In genomic region chr6:73388800-73389512, GRCh38 we compare ENCODE assay signal across 1 cellular context.
TF ChIP-seq lines count a peak whose summit lies in the region.

No MANE protein-coding gene starts in this region.

TF ChIP-seq in HEK293, 187 proteins besides CTCF, POLR2A, EP300 and RAD21 (continued from another document and continues in another):
- TF ChIP-seq, protein P1, sequence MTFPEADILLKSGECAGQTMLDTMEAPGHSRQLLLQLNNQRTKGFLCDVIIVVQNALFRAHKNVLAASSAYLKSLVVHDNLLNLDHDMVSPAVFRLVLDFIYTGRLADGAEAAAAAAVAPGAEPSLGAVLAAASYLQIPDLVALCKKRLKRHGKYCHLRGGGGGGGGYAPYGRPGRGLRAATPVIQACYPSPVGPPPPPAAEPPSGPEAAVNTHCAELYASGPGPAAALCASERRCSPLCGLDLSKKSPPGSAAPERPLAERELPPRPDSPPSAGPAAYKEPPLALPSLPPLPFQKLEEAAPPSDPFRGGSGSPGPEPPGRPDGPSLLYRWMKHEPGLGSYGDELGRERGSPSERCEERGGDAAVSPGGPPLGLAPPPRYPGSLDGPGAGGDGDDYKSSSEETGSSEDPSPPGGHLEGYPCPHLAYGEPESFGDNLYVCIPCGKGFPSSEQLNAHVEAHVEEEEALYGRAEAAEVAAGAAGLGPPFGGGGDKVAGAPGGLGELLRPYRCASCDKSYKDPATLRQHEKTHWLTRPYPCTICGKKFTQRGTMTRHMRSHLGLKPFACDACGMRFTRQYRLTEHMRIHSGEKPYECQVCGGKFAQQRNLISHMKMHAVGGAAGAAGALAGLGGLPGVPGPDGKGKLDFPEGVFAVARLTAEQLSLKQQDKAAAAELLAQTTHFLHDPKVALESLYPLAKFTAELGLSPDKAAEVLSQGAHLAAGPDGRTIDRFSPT (tag by site-specific recombination; IDR thresholded peaks at IDR 0.05): no peak
- no peak for TF ChIP-seq ZNF292 (tag by site-specific recombination; IDR thresholded peaks at IDR 0.05; ENCODE audit: borderline replicate concordance, low read depth)
- TF ChIP-seq, protein P2, sequence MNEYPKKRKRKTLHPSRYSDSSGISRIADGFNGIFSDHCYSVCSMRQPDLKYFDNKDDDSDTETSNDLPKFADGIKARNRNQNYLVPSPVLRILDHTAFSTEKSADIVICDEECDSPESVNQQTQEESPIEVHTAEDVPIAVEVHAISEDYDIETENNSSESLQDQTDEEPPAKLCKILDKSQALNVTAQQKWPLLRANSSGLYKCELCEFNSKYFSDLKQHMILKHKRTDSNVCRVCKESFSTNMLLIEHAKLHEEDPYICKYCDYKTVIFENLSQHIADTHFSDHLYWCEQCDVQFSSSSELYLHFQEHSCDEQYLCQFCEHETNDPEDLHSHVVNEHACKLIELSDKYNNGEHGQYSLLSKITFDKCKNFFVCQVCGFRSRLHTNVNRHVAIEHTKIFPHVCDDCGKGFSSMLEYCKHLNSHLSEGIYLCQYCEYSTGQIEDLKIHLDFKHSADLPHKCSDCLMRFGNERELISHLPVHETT (tag by site-specific recombination; IDR thresholded peaks at IDR 0.05): no peak
- TF ChIP-seq ZNF23 (tag by site-specific recombination; IDR thresholded peaks at IDR 0.05; ENCODE audit: borderline replicate concordance): no peak
- TF ChIP-seq ZNF19 (tag by site-specific recombination; IDR thresholded peaks at IDR 0.05; ENCODE audit: low read depth): no peak
- no peak for TF ChIP-seq ZNF623 (tag by site-specific recombination; IDR thresholded peaks at IDR 0.05)
- TF ChIP-seq ZXDB (tag by site-specific recombination; IDR thresholded peaks at IDR 0.05): peak; percentile 35; the same call in 1 of the 2 replicates
- no peak for TF ChIP-seq ZNF558 (tag by site-specific recombination; IDR thresholded peaks at IDR 0.05)
- TF ChIP-seq ZNF24 (tag by site-specific recombination; IDR thresholded peaks at IDR 0.05): 0 out of 2 replicates have a peak, but pooled peaks have one; percentile 17
- TF ChIP-seq ZNF600 (tag by site-specific recombination; IDR thresholded peaks at IDR 0.05): peak; percentile 78; the same call in 1 of the 2 replicates
- no peak for TF ChIP-seq ZNF514 (tag by site-specific recombination; IDR thresholded peaks at IDR 0.05)
- TF ChIP-seq, protein P3, sequence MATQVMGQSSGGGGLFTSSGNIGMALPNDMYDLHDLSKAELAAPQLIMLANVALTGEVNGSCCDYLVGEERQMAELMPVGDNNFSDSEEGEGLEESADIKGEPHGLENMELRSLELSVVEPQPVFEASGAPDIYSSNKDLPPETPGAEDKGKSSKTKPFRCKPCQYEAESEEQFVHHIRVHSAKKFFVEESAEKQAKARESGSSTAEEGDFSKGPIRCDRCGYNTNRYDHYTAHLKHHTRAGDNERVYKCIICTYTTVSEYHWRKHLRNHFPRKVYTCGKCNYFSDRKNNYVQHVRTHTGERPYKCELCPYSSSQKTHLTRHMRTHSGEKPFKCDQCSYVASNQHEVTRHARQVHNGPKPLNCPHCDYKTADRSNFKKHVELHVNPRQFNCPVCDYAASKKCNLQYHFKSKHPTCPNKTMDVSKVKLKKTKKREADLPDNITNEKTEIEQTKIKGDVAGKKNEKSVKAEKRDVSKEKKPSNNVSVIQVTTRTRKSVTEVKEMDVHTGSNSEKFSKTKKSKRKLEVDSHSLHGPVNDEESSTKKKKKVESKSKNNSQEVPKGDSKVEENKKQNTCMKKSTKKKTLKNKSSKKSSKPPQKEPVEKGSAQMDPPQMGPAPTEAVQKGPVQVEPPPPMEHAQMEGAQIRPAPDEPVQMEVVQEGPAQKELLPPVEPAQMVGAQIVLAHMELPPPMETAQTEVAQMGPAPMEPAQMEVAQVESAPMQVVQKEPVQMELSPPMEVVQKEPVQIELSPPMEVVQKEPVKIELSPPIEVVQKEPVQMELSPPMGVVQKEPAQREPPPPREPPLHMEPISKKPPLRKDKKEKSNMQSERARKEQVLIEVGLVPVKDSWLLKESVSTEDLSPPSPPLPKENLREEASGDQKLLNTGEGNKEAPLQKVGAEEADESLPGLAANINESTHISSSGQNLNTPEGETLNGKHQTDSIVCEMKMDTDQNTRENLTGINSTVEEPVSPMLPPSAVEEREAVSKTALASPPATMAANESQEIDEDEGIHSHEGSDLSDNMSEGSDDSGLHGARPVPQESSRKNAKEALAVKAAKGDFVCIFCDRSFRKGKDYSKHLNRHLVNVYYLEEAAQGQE (tag by site-specific recombination; IDR thresholded peaks at IDR 0.05): peak; percentile 54; the same call in 1 of the 2 replicates
- TF ChIP-seq ZBTB48 (tag by site-specific recombination; IDR thresholded peaks at IDR 0.05): peak; percentile 97
- TF ChIP-seq RBAK (tag by site-specific recombination; IDR thresholded peaks at IDR 0.05): no peak
- peak; percentile 83 for TF ChIP-seq ZNF654 (tag by site-specific recombination; IDR thresholded peaks at IDR 0.05; ENCODE audit: low read depth)
- TF ChIP-seq ZNF184 (tag by site-specific recombination; IDR thresholded peaks at IDR 0.05): no peak
- 0 out of 2 replicates have a peak, but pooled peaks have one; percentile 60 for TF ChIP-seq ZFP37 (tag by site-specific recombination; IDR thresholded peaks at IDR 0.05)
- TF ChIP-seq BCL11A (tag by site-specific recombination; IDR thresholded peaks at IDR 0.05; ENCODE audit: low read depth): no peak
- no peak for TF ChIP-seq ZNF571 (tag by site-specific recombination; IDR thresholded peaks at IDR 0.05)
- no peak for TF ChIP-seq ZNF248 (tag by site-specific recombination; IDR thresholded peaks at IDR 0.05)
- peak; percentile 84; the same call in 1 of the 2 replicates for TF ChIP-seq ZBTB20 (tag by site-specific recombination; IDR thresholded peaks at IDR 0.05)
- no peak for TF ChIP-seq ZNF16 (tag by site-specific recombination; IDR thresholded peaks at IDR 0.05; ENCODE audit: low read depth)
- peak; percentile 43 for TF ChIP-seq SP2 (tag by site-specific recombination; IDR thresholded peaks at IDR 0.05)
- TF ChIP-seq FEZF1 (tag by site-specific recombination; IDR thresholded peaks at IDR 0.05): no peak
- TF ChIP-seq ZIC2 (tag by site-specific recombination; IDR thresholded peaks at IDR 0.05): peak; percentile 72
- TF ChIP-seq, protein P4, sequence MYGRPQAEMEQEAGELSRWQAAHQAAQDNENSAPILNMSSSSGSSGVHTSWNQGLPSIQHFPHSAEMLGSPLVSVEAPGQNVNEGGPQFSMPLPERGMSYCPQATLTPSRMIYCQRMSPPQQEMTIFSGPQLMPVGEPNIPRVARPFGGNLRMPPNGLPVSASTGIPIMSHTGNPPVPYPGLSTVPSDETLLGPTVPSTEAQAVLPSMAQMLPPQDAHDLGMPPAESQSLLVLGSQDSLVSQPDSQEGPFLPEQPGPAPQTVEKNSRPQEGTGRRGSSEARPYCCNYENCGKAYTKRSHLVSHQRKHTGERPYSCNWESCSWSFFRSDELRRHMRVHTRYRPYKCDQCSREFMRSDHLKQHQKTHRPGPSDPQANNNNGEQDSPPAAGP (tag by site-specific recombination; IDR thresholded peaks at IDR 0.05): 0 out of 2 replicates have a peak, but pooled peaks have one; percentile 32
- no peak for TF ChIP-seq SALL2 (tag by site-specific recombination; IDR thresholded peaks at IDR 0.05; ENCODE audit: borderline replicate concordance)
- 0 out of 2 replicates have a peak, but pooled peaks have one; percentile 56 for TF ChIP-seq ZNF391 (tag by site-specific recombination; IDR thresholded peaks at IDR 0.05; ENCODE audit: borderline replicate concordance, low read depth)
- TF ChIP-seq IKZF3 (tag by site-specific recombination; IDR thresholded peaks at IDR 0.05): 0 out of 2 replicates have a peak, but pooled peaks have one; percentile 51
- TF ChIP-seq ZNF544 (tag by site-specific recombination; IDR thresholded peaks at IDR 0.05): no peak
- TF ChIP-seq KLF10 (tag by site-specific recombination; IDR thresholded peaks at IDR 0.05): no peak
- peak; percentile 77; the same call in 1 of the 2 replicates for TF ChIP-seq TRIM28 (IDR thresholded peaks at IDR 0.05; ENCODE audit: borderline replicate concordance, low read length)
- no peak for TF ChIP-seq ZNF132 (tag by site-specific recombination; IDR thresholded peaks at IDR 0.05; ENCODE audit: borderline replicate concordance)
- TF ChIP-seq SP7 (tag by site-specific recombination; IDR thresholded peaks at IDR 0.05): no peak
- TF ChIP-seq ZBTB26 (tag by site-specific recombination; optimal IDR thresholded peaks at IDR 0.05): peak; percentile 36
- TF ChIP-seq ZNF768 (tag by site-specific recombination; IDR thresholded peaks at IDR 0.05): no peak
- no peak for TF ChIP-seq ZFP3 (tag by site-specific recombination; IDR thresholded peaks at IDR 0.05; ENCODE audit: low read depth)
- no peak for TF ChIP-seq ZNF10 (tag by site-specific recombination; IDR thresholded peaks at IDR 0.05)
- TF ChIP-seq ZNF133 (tag by site-specific recombination; IDR thresholded peaks at IDR 0.05): no peak
- no peak for TF ChIP-seq SCRT1 (tag by site-specific recombination; IDR thresholded peaks at IDR 0.05; ENCODE audit: borderline replicate concordance)
- TF ChIP-seq WT1 (tag by site-specific recombination; IDR thresholded peaks at IDR 0.05): no peak
- no peak for TF ChIP-seq ZSCAN23 (tag by site-specific recombination; IDR thresholded peaks at IDR 0.05)
- TF ChIP-seq ZNF555 (tag by site-specific recombination; conservative IDR thresholded peaks at IDR 0.05): no peak
- peak; percentile 35; the same call in 1 of the 2 replicates for TF ChIP-seq GLIS1 (tag by site-specific recombination; IDR thresholded peaks at IDR 0.05)
- no peak for TF ChIP-seq ZNF580 (tag by site-specific recombination; IDR thresholded peaks at IDR 0.05)
- no peak for TF ChIP-seq ZNF521 (tag by site-specific recombination; IDR thresholded peaks at IDR 0.05)
- TF ChIP-seq, protein P5, sequence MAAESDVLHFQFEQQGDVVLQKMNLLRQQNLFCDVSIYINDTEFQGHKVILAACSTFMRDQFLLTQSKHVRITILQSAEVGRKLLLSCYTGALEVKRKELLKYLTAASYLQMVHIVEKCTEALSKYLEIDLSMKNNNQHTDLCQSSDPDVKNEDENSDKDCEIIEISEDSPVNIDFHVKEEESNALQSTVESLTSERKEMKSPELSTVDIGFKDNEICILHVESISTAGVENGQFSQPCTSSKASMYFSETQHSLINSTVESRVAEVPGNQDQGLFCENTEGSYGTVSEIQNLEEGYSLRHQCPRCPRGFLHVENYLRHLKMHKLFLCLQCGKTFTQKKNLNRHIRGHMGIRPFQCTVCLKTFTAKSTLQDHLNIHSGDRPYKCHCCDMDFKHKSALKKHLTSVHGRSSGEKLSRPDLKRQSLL (tag by site-specific recombination; IDR thresholded peaks at IDR 0.05): no peak
- TF ChIP-seq ZNF266 (tag by site-specific recombination; IDR thresholded peaks at IDR 0.05; ENCODE audit: low read depth): no peak
- TF ChIP-seq KLF16 (tag by site-specific recombination; IDR thresholded peaks at IDR 0.05): no peak
- peak; percentile 53; the same call in 1 of the 2 replicates for TF ChIP-seq ZNF660 (tag by site-specific recombination; IDR thresholded peaks at IDR 0.05)
- TF ChIP-seq ZSCAN16 (tag by site-specific recombination; IDR thresholded peaks at IDR 0.05): no peak
- no peak for TF ChIP-seq KLF8 (tag by site-specific recombination; IDR thresholded peaks at IDR 0.05)
- TF ChIP-seq, protein P6, sequence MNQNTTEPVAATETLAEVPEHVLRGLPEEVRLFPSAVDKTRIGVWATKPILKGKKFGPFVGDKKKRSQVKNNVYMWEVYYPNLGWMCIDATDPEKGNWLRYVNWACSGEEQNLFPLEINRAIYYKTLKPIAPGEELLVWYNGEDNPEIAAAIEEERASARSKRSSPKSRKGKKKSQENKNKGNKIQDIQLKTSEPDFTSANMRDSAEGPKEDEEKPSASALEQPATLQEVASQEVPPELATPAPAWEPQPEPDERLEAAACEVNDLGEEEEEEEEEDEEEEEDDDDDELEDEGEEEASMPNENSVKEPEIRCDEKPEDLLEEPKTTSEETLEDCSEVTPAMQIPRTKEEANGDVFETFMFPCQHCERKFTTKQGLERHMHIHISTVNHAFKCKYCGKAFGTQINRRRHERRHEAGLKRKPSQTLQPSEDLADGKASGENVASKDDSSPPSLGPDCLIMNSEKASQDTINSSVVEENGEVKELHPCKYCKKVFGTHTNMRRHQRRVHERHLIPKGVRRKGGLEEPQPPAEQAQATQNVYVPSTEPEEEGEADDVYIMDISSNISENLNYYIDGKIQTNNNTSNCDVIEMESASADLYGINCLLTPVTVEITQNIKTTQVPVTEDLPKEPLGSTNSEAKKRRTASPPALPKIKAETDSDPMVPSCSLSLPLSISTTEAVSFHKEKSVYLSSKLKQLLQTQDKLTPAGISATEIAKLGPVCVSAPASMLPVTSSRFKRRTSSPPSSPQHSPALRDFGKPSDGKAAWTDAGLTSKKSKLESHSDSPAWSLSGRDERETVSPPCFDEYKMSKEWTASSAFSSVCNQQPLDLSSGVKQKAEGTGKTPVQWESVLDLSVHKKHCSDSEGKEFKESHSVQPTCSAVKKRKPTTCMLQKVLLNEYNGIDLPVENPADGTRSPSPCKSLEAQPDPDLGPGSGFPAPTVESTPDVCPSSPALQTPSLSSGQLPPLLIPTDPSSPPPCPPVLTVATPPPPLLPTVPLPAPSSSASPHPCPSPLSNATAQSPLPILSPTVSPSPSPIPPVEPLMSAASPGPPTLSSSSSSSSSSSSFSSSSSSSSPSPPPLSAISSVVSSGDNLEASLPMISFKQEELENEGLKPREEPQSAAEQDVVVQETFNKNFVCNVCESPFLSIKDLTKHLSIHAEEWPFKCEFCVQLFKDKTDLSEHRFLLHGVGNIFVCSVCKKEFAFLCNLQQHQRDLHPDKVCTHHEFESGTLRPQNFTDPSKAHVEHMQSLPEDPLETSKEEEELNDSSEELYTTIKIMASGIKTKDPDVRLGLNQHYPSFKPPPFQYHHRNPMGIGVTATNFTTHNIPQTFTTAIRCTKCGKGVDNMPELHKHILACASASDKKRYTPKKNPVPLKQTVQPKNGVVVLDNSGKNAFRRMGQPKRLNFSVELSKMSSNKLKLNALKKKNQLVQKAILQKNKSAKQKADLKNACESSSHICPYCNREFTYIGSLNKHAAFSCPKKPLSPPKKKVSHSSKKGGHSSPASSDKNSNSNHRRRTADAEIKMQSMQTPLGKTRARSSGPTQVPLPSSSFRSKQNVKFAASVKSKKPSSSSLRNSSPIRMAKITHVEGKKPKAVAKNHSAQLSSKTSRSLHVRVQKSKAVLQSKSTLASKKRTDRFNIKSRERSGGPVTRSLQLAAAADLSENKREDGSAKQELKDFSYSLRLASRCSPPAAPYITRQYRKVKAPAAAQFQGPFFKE (tag by site-specific recombination; IDR thresholded peaks at IDR 0.05; ENCODE audit: borderline replicate concordance): no peak
- TF ChIP-seq ZNF37A (tag by site-specific recombination; IDR thresholded peaks at IDR 0.05): no peak
- TF ChIP-seq ZBTB17 (tag by site-specific recombination; IDR thresholded peaks at IDR 0.05): peak; percentile 84
